15 cellular contexts compared by ENCODE assay signal in genomic region chr2:163655672-163656071, GRCh38.
"Had no signal": no experiment of that assay in that cellular context is flagged by ENCODE, and none has a peak within 500 bp of the region (broad histone marks: within the 10 kb centered on the region; RNA-seq: fewer than 3 reads in every experiment).

No MANE protein-coding gene starts in this region.

- H2AFZ ChIP-seq: neural progenitor cell had no signal

- H3K9me3 Mint-ChIP-seq: activated naive CD8-positive, alpha-beta T cell treated with anti-CD3 and anti-CD28 coated beads for 36 hours; neural progenitor cell had no signal

- H3K36me3 ChIP-seq: colonic mucosa, transverse colon had no signal

- H3K27ac ChIP-seq: colonic mucosa, neural progenitor cell, skin epidermis, transverse colon, VCaP had no signal

- H3K9ac ChIP-seq: neural progenitor cell had no signal

- H3K27ac Mint-ChIP-seq: activated CD4-positive, alpha-beta memory T cell treated with anti-CD3 and anti-CD28 coated beads, Interleukin-2, amount 10 ng/mL, durations not matched to agents 7 days and 5 days; activated CD4-positive, alpha-beta T cell treated with anti-CD3 and anti-CD28 coated beads for 36 hours; activated naive CD8-positive, alpha-beta T cell treated with anti-CD3 and anti-CD28 coated beads for 36 hours; neural progenitor cell had no signal

- DNase-seq: activated CD4-positive, alpha-beta memory T cell treated with anti-CD3 and anti-CD28 coated beads, Interleukin-2, amount 10 ng/mL, durations not matched to agents 7 days and 5 days; activated CD4-positive, alpha-beta T cell treated with anti-CD3 and anti-CD28 coated beads for 36 hours; activated gamma-delta T cell; activated naive CD8-positive, alpha-beta T cell treated with anti-CD3 and anti-CD28 coated beads for 36 hours; activated T-cell treated with anti-CD3 and anti-CD28 coated beads, Interleukin-2, amount 50 U/mL, for 48 hours; anterior cingulate cortex; colonic mucosa; hypothalamus; left colon; retina; T-helper 9 cell; transverse colon had no signal

- H3K36me3 Mint-ChIP-seq: activated naive CD8-positive, alpha-beta T cell treated with anti-CD3 and anti-CD28 coated beads for 36 hours had no signal

- ATAC-seq: activated CD4-positive, alpha-beta T cell treated with anti-CD3 and anti-CD28 coated beads for 36 hours; left colon had no signal

- H3K9me3 ChIP-seq: colonic mucosa, transverse colon had no signal

- H3K4me3 Mint-ChIP-seq: activated CD4-positive, alpha-beta memory T cell treated with anti-CD3 and anti-CD28 coated beads, Interleukin-2, amount 10 ng/mL, durations not matched to agents 7 days and 5 days; activated CD4-positive, alpha-beta T cell treated with anti-CD3 and anti-CD28 coated beads for 36 hours; activated naive CD8-positive, alpha-beta T cell treated with anti-CD3 and anti-CD28 coated beads for 36 hours; neural progenitor cell had no signal

- H3K27me3 ChIP-seq: colonic mucosa, neural progenitor cell, transverse colon had no signal

- H3K4me1 ChIP-seq: colonic mucosa, transverse colon had no signal

- H3K4me1 Mint-ChIP-seq: activated CD4-positive, alpha-beta memory T cell treated with anti-CD3 and anti-CD28 coated beads, Interleukin-2, amount 10 ng/mL, durations not matched to agents 7 days and 5 days; activated CD4-positive, alpha-beta T cell treated with anti-CD3 and anti-CD28 coated beads for 36 hours; activated naive CD8-positive, alpha-beta T cell treated with anti-CD3 and anti-CD28 coated beads for 36 hours had no signal

- H3K4me3 ChIP-seq: colonic mucosa, neural progenitor cell, skin epidermis, transverse colon had no signal

- H3K27me3 Mint-ChIP-seq: activated CD4-positive, alpha-beta memory T cell treated with anti-CD3 and anti-CD28 coated beads, Interleukin-2, amount 10 ng/mL, durations not matched to agents 7 days and 5 days; activated CD4-positive, alpha-beta T cell treated with anti-CD3 and anti-CD28 coated beads for 36 hours; activated naive CD8-positive, alpha-beta T cell treated with anti-CD3 and anti-CD28 coated beads for 36 hours had no signal
